Comparison of ENCODE assay signal across 1 cellular context in the genomic region with DNA sequence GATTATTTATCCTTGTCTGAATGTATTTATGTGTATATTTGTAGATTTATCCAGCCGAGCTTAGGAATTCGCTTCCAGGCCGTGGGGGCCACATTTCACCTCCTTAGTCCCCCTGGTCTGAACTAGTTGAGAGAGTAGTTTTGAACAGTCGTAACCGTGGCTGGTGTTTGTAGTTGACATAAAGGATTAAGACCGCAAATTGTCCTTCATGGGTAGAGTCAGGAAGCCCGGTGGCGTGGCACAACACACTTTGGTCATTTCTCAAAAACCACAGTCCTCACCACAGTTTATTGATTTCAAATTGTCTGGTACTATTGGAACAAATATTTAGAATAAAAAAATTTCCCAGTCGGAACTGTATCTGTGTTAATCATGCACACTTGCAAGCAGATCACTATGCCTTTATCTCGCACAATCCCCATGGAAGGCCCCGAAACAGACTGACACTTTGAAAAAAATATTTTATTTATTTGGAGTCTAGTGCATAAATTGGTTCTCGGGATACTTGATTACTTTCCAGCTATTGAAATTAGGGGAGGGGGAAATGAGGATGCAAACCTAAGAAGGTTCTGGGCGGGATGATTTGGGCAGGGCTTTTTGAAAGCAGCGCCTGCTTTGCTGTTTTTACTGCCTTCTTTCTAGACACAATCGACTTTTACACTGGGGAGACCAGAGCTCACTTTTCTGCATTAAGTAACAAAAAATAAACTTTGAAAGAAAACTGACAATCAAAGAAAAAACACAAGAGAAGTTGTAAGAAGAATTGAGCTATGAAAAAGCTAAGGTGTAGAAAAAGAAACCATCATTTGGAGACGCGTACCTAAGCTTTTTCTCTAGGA.
TF ChIP-seq lines count a peak whose summit lies in the region.

No MANE protein-coding gene starts in this region.

TF ChIP-seq in HepG2, 621 proteins besides CTCF, POLR2A, EP300 and RAD21 (continued from another document):
- no peak for TF ChIP-seq ZNF607 (CRISPR knock-in tag; IDR thresholded peaks at IDR 0.05; ENCODE audit: borderline replicate concordance)
- no peak for TF ChIP-seq SPEN (CRISPR knock-in tag; IDR thresholded peaks at IDR 0.05; ENCODE audit: low read depth)
- peak; percentile 24; the same call in 1 of the 2 replicates for TF ChIP-seq CCDC6 (CRISPR knock-in tag; IDR thresholded peaks at IDR 0.05)
- TF ChIP-seq KAT8 (CRISPR knock-in tag; IDR thresholded peaks at IDR 0.05) = no peak
- no peak for TF ChIP-seq ZNF484 (CRISPR knock-in tag; IDR thresholded peaks at IDR 0.05; ENCODE audit: borderline replicate concordance, low read depth)
- no peak for TF ChIP-seq ZNF234 (CRISPR knock-in tag; conservative IDR thresholded peaks at IDR 0.05)
- no peak for TF ChIP-seq MXI1 (IDR thresholded peaks at IDR 0.05; ENCODE audit: borderline replicate concordance, low read depth, low read length)
